Comparison of ENCODE assay signal across 1 cellular context in the genomic region with DNA sequence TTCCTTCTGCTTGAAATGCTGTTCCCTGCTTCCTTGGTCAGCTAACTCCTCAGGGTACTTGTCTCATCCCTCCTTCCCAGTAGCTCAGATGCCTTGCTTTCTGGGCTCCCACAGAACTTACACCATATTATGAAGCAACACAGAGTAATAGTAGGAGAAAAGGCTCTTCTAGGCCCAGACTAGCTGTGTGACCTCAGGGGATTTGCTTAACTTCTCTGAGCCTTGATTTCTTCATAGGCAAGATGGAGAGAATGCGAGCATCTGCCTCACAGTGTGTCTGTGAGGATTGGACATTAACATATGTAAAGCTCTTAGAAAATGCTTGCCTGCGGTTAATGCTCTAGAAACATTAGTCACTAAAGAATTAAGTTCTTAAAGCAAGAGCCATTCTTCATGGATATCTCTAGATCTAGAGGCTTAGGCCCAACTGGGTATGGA.
TF ChIP-seq lines count a peak whose summit lies in the region.

No MANE protein-coding gene starts in this region.

TF ChIP-seq in GM12878, 131 proteins besides CTCF, POLR2A, EP300 and RAD21:
- TF ChIP-seq SMARCA5 (IDR thresholded peaks at IDR 0.05), result 0 out of 2 replicates have a peak, but pooled peaks have one; percentile 39
- TF ChIP-seq, protein P1, sequence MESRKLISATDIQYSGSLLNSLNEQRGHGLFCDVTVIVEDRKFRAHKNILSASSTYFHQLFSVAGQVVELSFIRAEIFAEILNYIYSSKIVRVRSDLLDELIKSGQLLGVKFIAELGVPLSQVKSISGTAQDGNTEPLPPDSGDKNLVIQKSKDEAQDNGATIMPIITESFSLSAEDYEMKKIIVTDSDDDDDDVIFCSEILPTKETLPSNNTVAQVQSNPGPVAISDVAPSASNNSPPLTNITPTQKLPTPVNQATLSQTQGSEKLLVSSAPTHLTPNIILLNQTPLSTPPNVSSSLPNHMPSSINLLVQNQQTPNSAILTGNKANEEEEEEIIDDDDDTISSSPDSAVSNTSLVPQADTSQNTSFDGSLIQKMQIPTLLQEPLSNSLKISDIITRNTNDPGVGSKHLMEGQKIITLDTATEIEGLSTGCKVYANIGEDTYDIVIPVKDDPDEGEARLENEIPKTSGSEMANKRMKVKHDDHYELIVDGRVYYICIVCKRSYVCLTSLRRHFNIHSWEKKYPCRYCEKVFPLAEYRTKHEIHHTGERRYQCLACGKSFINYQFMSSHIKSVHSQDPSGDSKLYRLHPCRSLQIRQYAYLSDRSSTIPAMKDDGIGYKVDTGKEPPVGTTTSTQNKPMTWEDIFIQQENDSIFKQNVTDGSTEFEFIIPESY (IDR thresholded peaks at IDR 0.05), result no peak
